In the genomic region with DNA sequence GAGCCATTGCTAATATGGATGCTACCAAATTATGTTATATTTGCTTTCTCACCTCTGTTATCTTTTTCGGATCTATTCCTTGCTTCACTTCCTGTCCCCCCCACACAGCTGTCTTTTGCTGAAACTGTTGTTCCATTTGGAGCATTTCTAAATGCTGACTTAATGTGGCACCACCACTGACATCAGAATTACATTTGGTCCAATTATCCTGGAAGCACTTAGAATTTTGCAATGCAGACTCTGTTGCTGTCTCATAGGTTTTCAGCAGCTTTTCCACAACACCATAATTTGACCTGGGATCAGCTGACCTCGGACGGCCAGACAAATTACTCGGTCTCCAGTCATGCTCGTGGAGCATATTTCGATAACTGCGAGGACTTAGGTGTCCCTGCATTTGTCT, we compare ENCODE assay signal across 20 cellular contexts. TPM values are rescaled to one million over a fixed set of nuclear protein-coding genes. Genes with fewer than 3 reads are reported as not detected.
"Had no signal": no experiment of that assay in that cellular context is flagged by ENCODE, and none has a peak within 500 bp of the region (broad histone marks: within the 10 kb centered on the region; RNA-seq: fewer than 3 reads in every experiment).

No MANE protein-coding gene starts in this region.

- H3K27me3 Mint-ChIP-seq: activated T-helper 17 cell treated with anti-CD3 and anti-CD28 coated beads, Interleukin-2, amount 50 U/mL, for 72 hours; progenitor cell of endocrine pancreas had no signal

- H3K27me3 ChIP-seq: right lobe of liver, upper lobe of left lung had no signal

- H3K27ac Mint-ChIP-seq: activated naive CD4-positive, alpha-beta T cell treated with anti-CD3 and anti-CD28 coated beads for 36 hours; activated T-helper 17 cell treated with anti-CD3 and anti-CD28 coated beads, Interleukin-2, amount 50 U/mL, for 72 hours; natural killer cell treated with Interleukin-12 subunit alpha and Interleukin-12 subunit beta and Interleukin-15 and Interleukin-18, amount 100 ng/mL, for 72 hours; progenitor cell of endocrine pancreas; T-helper 1 cell treated with Interleukin-12 subunit alpha and Interleukin-12 subunit beta and Interleukin-4 antibody, amounts not matched to agents 30 μg/mL and 1 μg/mL, for 36 hours; WTC11 had no signal

- H3K36me3 Mint-ChIP-seq: natural killer cell treated with Interleukin-12 subunit alpha and Interleukin-12 subunit beta and Interleukin-15 and Interleukin-18, amount 100 ng/mL, for 72 hours had no signal

- H3K9me3 ChIP-seq: right lobe of liver, upper lobe of left lung had no signal

- H3K36me3 ChIP-seq: right lobe of liver had no signal

- DNase-seq: activated CD4-positive, alpha-beta T cell treated with anti-CD3 and anti-CD28 coated beads for 48 hours; activated CD8-positive, alpha-beta memory T cell treated with anti-CD3 and anti-CD28 coated beads for 24 hours; activated naive CD4-positive, alpha-beta T cell treated with anti-CD3 and anti-CD28 coated beads for 36 hours; activated T-cell treated with anti-CD3 and anti-CD28 coated beads for 4 hours; central memory CD4-positive, alpha-beta T cell; cortex of kidney; effector CD8-positive, alpha-beta T cell; glutamatergic neuron; left cardiac atrium; nucleus accumbens; right lobe of liver; stimulated activated CD4-positive, alpha-beta T cell treated with anti-CD3 and anti-CD28 coated beads, Interleukin-2, amount 100 ng/mL, for 24 hours; stimulated activated naive CD4-positive, alpha-beta T cell; upper lobe of left lung had no signal

- H3K27ac ChIP-seq: right lobe of liver, upper lobe of left lung had no signal

- H3K4me3 Mint-ChIP-seq: activated naive CD4-positive, alpha-beta T cell treated with anti-CD3 and anti-CD28 coated beads for 36 hours; activated T-helper 17 cell treated with anti-CD3 and anti-CD28 coated beads, Interleukin-2, amount 50 U/mL, for 72 hours; natural killer cell treated with Interleukin-12 subunit alpha and Interleukin-12 subunit beta and Interleukin-15 and Interleukin-18, amount 100 ng/mL, for 72 hours; T-helper 1 cell treated with Interleukin-12 subunit alpha and Interleukin-12 subunit beta and Interleukin-4 antibody, amounts not matched to agents 30 μg/mL and 1 μg/mL, for 36 hours; WTC11 had no signal

- H3K9me3 Mint-ChIP-seq: activated naive CD4-positive, alpha-beta T cell treated with anti-CD3 and anti-CD28 coated beads for 36 hours; activated T-helper 17 cell treated with anti-CD3 and anti-CD28 coated beads, Interleukin-2, amount 50 U/mL, for 72 hours; natural killer cell treated with Interleukin-12 subunit alpha and Interleukin-12 subunit beta and Interleukin-15 and Interleukin-18, amount 100 ng/mL, for 72 hours; T-helper 1 cell treated with Interleukin-12 subunit alpha and Interleukin-12 subunit beta and Interleukin-4 antibody, amounts not matched to agents 30 μg/mL and 1 μg/mL, for 36 hours; WTC11 had no signal

- H3K4me1 ChIP-seq: right lobe of liver, upper lobe of left lung had no signal

- H3K4me3 ChIP-seq: right lobe of liver, upper lobe of left lung had no signal

- H3K4me1 Mint-ChIP-seq: activated T-helper 17 cell treated with anti-CD3 and anti-CD28 coated beads, Interleukin-2, amount 50 U/mL, for 72 hours had no signal

- ATAC-seq: activated T-helper 17 cell treated with anti-CD3 and anti-CD28 coated beads, Interleukin-2, amount 50 U/mL, for 72 hours; left cardiac atrium; natural killer cell treated with Interleukin-12 subunit alpha and Interleukin-12 subunit beta and Interleukin-15 and Interleukin-18, amount 100 ng/mL, for 72 hours; right lobe of liver; WTC11 had no signal

RNA-seq across cellular contexts. Expression of a gene that starts 12.8 kb away (rescaled TPM):
- total RNA-seq: lung microvascular endothelial cell had no signal
